12 cellular contexts compared by ENCODE assay signal in genomic region chr3:195806211-195806915, GRCh38. TPM values are rescaled to one million over a fixed set of nuclear protein-coding genes. Genes with fewer than 3 reads are reported as not detected.
DNase-seq lines count a peak whose midpoint lies in the region; ATAC-seq and TF ChIP-seq lines count a peak whose summit lies in the region.
"Had no signal": no experiment of that assay in that cellular context is flagged by ENCODE, and none has a peak within 500 bp of the region (broad histone marks: within the 10 kb centered on the region; RNA-seq: fewer than 3 reads in every experiment).

No MANE protein-coding gene starts in this region.

- H3K27me3 Mint-ChIP-seq in activated CD8-positive, alpha-beta memory T cell treated with anti-CD3 and anti-CD28 coated beads, Interleukin-2, amount 10 ng/mL, durations not matched to agents 7 days and 5 days: peaks cover 18% of the 10 kb centered on the region

- H3K27ac Mint-ChIP-seq in activated CD8-positive, alpha-beta memory T cell treated with anti-CD3 and anti-CD28 coated beads, Interleukin-2, amount 10 ng/mL, durations not matched to agents 7 days and 5 days: peak overlapping the region; percentile 51
- H3K27ac Mint-ChIP-seq: B cell had no signal

- no peak for TF ChIP-seq CTCF in esophagus squamous epithelium (IDR thresholded peaks at IDR 0.05)
- TF ChIP-seq CTCF in ovary (IDR thresholded peaks at IDR 0.05): no peak

- peaks cover 5% of the 10 kb centered on the region for H3K9me3 Mint-ChIP-seq in activated CD8-positive, alpha-beta memory T cell treated with anti-CD3 and anti-CD28 coated beads, Interleukin-2, amount 10 ng/mL, durations not matched to agents 7 days and 5 days (ENCODE audit: low read depth)

- no peak overlapping the region for H3K4me3 ChIP-seq in esophagus squamous epithelium
- H3K4me3 ChIP-seq in ovary: no peak overlapping the region
- H3K4me3 ChIP-seq: thoracic aorta had no signal

- DNase-seq in activated CD8-positive, alpha-beta memory T cell treated with anti-CD3 and anti-CD28 coated beads, Interleukin-2, amount 10 ng/mL, durations not matched to agents 7 days and 5 days: no peak
- no peak for DNase-seq in activated CD8-positive, alpha-beta memory T cell treated with anti-CD3 and anti-CD28 coated beads, Interleukin-2, amount 50 U/mL, for 48 hours
- DNase-seq in NCI-H510A treated with DMSO at 0.1 percent for 48 hours (lab: John Stamatoyannopoulos, UW) (peak; percentile 74), esophagus squamous epithelium (lab: John Stamatoyannopoulos, UW) (no peak), pulmonary artery endothelial cell (ENCODE audit: low read depth, low spot score) (peak; percentile 63), LoVo (ENCODE audit: low spot score) (no peak), ovary (no peak), GM19238 (ENCODE audit: insufficient read length, low spot score) (no peak)
- DNase-seq: activated naive CD4-positive, alpha-beta T cell treated with Interleukin-2 at 50 U/mL for 16 hours; NCI-H226 had no signal

- H3K36me3 Mint-ChIP-seq in activated CD8-positive, alpha-beta memory T cell treated with anti-CD3 and anti-CD28 coated beads, Interleukin-2, amount 10 ng/mL, durations not matched to agents 7 days and 5 days: peaks cover 26% of the 10 kb centered on the region

- TF ChIP-seq POLR2A in esophagus squamous epithelium (IDR thresholded peaks at IDR 0.05) (no peak), ovary (IDR thresholded peaks at IDR 0.05) (no peak)

- H3K27me3 ChIP-seq in esophagus squamous epithelium (peaks cover 0 to 38% (median 0%) of the 10 kb centered on the region in 4 donors), ovary (no peaks in the 10 kb centered on the region)

- no peaks in the 10 kb centered on the region for H3K9me3 ChIP-seq in esophagus squamous epithelium
- no peaks in the 10 kb centered on the region for H3K9me3 ChIP-seq in ovary
- H3K9me3 ChIP-seq: thoracic aorta had no signal

- TF ChIP-seq EP300 in ovary (IDR thresholded peaks at IDR 0.05): no peak

- H3K4me3 Mint-ChIP-seq in activated CD8-positive, alpha-beta memory T cell treated with anti-CD3 and anti-CD28 coated beads, Interleukin-2, amount 10 ng/mL, durations not matched to agents 7 days and 5 days: no peak overlapping the region
- H3K4me3 Mint-ChIP-seq: B cell had no signal

- H3K36me3 ChIP-seq in esophagus squamous epithelium (no peaks in the 10 kb centered on the region), ovary (no peaks in the 10 kb centered on the region)
- H3K36me3 ChIP-seq: thoracic aorta had no signal

- H3K4me1 Mint-ChIP-seq in activated CD8-positive, alpha-beta memory T cell treated with anti-CD3 and anti-CD28 coated beads, Interleukin-2, amount 10 ng/mL, durations not matched to agents 7 days and 5 days: peaks cover 61% of the 10 kb centered on the region

- no peak for ATAC-seq in activated CD8-positive, alpha-beta memory T cell treated with anti-CD3 and anti-CD28 coated beads, Interleukin-2, amount 10 ng/mL, durations not matched to agents 7 days and 5 days

- WGBS in esophagus squamous epithelium, 2 donors: 46 to 49% methylated on average over 10 to 11 of the region's 11 CpGs
- WGBS in ovary, 3 donors: 57 to 60% (median 57%) methylated on average over 11 of the region's 11 CpGs

- H3K27ac ChIP-seq in esophagus squamous epithelium: peak overlapping the region in 3 of 4 donors; percentile 4 to 62 (median 44)
- H3K27ac ChIP-seq in ovary: no peak overlapping the region
- H3K27ac ChIP-seq: thoracic aorta had no signal

- CTCF ChIA-PET in activated CD8-positive, alpha-beta memory T cell treated with anti-CD3 and anti-CD28 coated beads, Interleukin-2, amount 10 ng/mL, durations not matched to agents 7 days and 5 days (lab: Charles Lee): interaction anchor here (1.9 kb wide), 1 partner anchor 44 kb away, joined by 10 read pairs; no protein-coding TSS in a partner anchor

- intact Hi-C loops in esophagus squamous epithelium (cut with DNase I) (no loop called here), ovary (cut with DNase I) (no loop called here)

- H3K4me1 ChIP-seq in esophagus squamous epithelium (peaks cover 5 to 56% (median 25%) of the 10 kb centered on the region in 3 donors), ovary (ENCODE audit: insufficient read depth) (peaks cover 11% of the 10 kb centered on the region)

RNA-seq across cellular contexts. Expression of gene MUC4, which starts 5.4 kb away (rescaled TPM):
- under 1 TPM; 0.03 to 0.26 TPM for total RNA-seq in activated CD8-positive, alpha-beta memory T cell treated with anti-CD3 and anti-CD28 coated beads, Interleukin-2, amount 10 ng/mL, durations not matched to agents 7 days and 5 days
- total RNA-seq in esophagus squamous epithelium: 10 to 100 TPM; 11.1 to 51.6 (median 32.2) TPM
- total RNA-seq in pulmonary artery endothelial cell: not detected in 2 replicates
- under 1 TPM in 5 of 7 donors, not detected in 2; 0.23 to 0.99 (median 0.65) TPM for total RNA-seq in ovary
- polyA plus RNA-seq in ovary: under 1 TPM; 0.02 to 0.06 TPM
- total RNA-seq: thoracic aorta had no signal

Comparison
In these comparisons a context has a peak if more than half of its experiments do, and no peak if none do; other contexts are left out.
1. DNase-seq: peak in NCI-H510A treated with DMSO at 0.1 percent for 48 hours (single experiment) and pulmonary artery endothelial cell (single experiment); none in activated CD8-positive, alpha-beta memory T cell treated with anti-CD3 and anti-CD28 coated beads, Interleukin-2, amount 10 ng/mL, durations not matched to agents 7 days and 5 days (single experiment), activated CD8-positive, alpha-beta memory T cell treated with anti-CD3 and anti-CD28 coated beads, Interleukin-2, amount 50 U/mL, for 48 hours (single experiment), esophagus squamous epithelium (single experiment), LoVo (single experiment), ovary (0 of 5) and GM19238 (single experiment).
2. H3K27ac ChIP-seq: peak in esophagus squamous epithelium (3 of 4); none in ovary (0 of 2).
3. RNA of gene MUC4, which starts 5.4 kb away (total RNA-seq): 11.1 to 51.6 TPM in esophagus squamous epithelium; 0.23 to 0.99 TPM in ovary, 0.03 to 0.26 TPM in activated CD8-positive, alpha-beta memory T cell treated with anti-CD3 and anti-CD28 coated beads, Interleukin-2, amount 10 ng/mL, durations not matched to agents 7 days and 5 days and not detected in pulmonary artery endothelial cell; every median in the first group is over 4 times any median in the second.